Comparison of ENCODE assay signal across 9 cellular contexts in genomic region chr12:120726510-120726793, GRCh38. TPM values are rescaled to one million over a fixed set of nuclear protein-coding genes. Genes with fewer than 3 reads are reported as not detected.
DNase-seq lines count a peak whose midpoint lies in the region; ATAC-seq and TF ChIP-seq lines count a peak whose summit lies in the region.
"Had no signal": no experiment of that assay in that cellular context is flagged by ENCODE, and none has a peak within 500 bp of the region (broad histone marks: within the 10 kb centered on the region; RNA-seq: fewer than 3 reads in every experiment).

No MANE protein-coding gene starts in this region.

- H3K4me1 ChIP-seq in right atrium auricular region (peaks cover 0 to 23% of the 10 kb centered on the region in 2 donors), mucosa of descending colon (ENCODE audit: low read depth) (peaks cover 16% of the 10 kb centered on the region), vagina (peaks cover 20% of the 10 kb centered on the region)

- ATAC-seq in left ventricle myocardium superior (no peak), mucosa of descending colon (no peak)

- H3K36me3 Mint-ChIP-seq in brain = peaks cover 41% of the 10 kb centered on the region

- H3K27ac Mint-ChIP-seq in brain = peak overlapping the region; percentile 25 to 79 (median 76)

- H3K27ac ChIP-seq in right atrium auricular region (peak overlapping the region; percentile 79 to 83), vagina (no peak overlapping the region)

- no peak for DNase-seq in right atrium auricular region (ENCODE audit: low spot score)
- no peak for DNase-seq in left ventricle myocardium superior
- DNase-seq in mucosa of descending colon = no peak
- no peak for DNase-seq in vagina (ENCODE audit: extremely low spot score in 2 of 2)
- no peak for DNase-seq in activated CD4-positive, CD25-positive, alpha-beta regulatory T cell treated with anti-CD3 and anti-CD28 coated beads, Interleukin-2, amount 50 U/mL, for 72 hours
- DNase-seq in NCI-H748 (lab: John Stamatoyannopoulos, UW; ENCODE audit: unreplicated experiment) = no peak
- DNase-seq in SKM-1 treated with dmso at 0.1 percent for 144 hours (lab: John Stamatoyannopoulos, UW; ENCODE audit: unreplicated experiment) = no peak
- DNase-seq: NCI-H2081 treated with DMSO at 0.1 percent for 48 hours had no signal

- H3K9me3 ChIP-seq in right atrium auricular region = no peaks in the 10 kb centered on the region
- H3K9me3 ChIP-seq in mucosa of descending colon = no peaks in the 10 kb centered on the region
- H3K9me3 ChIP-seq in vagina = no peaks in the 10 kb centered on the region

- peaks cover 0 to 5% (median 0%) of the 10 kb centered on the region in 5 experiments for H3K9me3 Mint-ChIP-seq in brain

- H3K36me3 ChIP-seq in right atrium auricular region (peaks cover 52% of the 10 kb centered on the region), mucosa of descending colon (ENCODE audit: low read depth) (no peaks in the 10 kb centered on the region), vagina (peaks cover 0 to 25% of the 10 kb centered on the region in 2 donors)

- peak overlapping the region; percentile 82 to 94 (median 86) for H3K4me3 Mint-ChIP-seq in brain

- H3K27me3 Mint-ChIP-seq in brain = peaks cover 7% of the 10 kb centered on the region

- H3K4me3 ChIP-seq in right atrium auricular region (peak overlapping the region; percentile 71 to 74), mucosa of descending colon (peak overlapping the region; percentile 38), vagina (peak overlapping the region; percentile 60 to 83)

- intact Hi-C loops in left ventricle myocardium superior (cut with micrococcal nuclease) = no loop called here
- intact Hi-C loops in mucosa of descending colon (cut with DNase I, micrococcal nuclease) = no loop called here
- intact Hi-C loops in vagina (cut with DNase I) = no loop called here

- no peak for TF ChIP-seq POLR2A in vagina (IDR thresholded peaks at IDR 0.05)

- TF ChIP-seq CTCF in right atrium auricular region (IDR thresholded peaks at IDR 0.05) = no peak
- no peak for TF ChIP-seq CTCF in brain (conservative IDR thresholded peaks at IDR 0.05)
- TF ChIP-seq CTCF in mucosa of descending colon (IDR thresholded peaks at IDR 0.05) = no peak
- no peak for TF ChIP-seq CTCF in vagina (IDR thresholded peaks at IDR 0.05)

- H3K27me3 ChIP-seq in right atrium auricular region (no peaks in the 10 kb centered on the region), vagina (no peaks in the 10 kb centered on the region)

- peaks cover 19% of the 10 kb centered on the region for H3K4me1 Mint-ChIP-seq in brain

RNA-seq across cellular contexts. Expression of gene ACADS, which starts 0.8 kb away (rescaled TPM):
- total RNA-seq in right atrium auricular region (10 to 100 TPM; 58.6 to 92.6 TPM), left ventricle myocardium superior (108 TPM), mucosa of descending colon (100 to 1,000 TPM in 2 of 3 donors, 10 to 100 TPM in 1; 84.8 to 175 (median 129) TPM), vagina (21.4 TPM)
- polyA plus RNA-seq in brain (ENCODE audit: insufficient read depth, low read depth, low replicate concordance) = 28.2 TPM

RNA-seq across cellular contexts. Expression of gene UNC119B, which starts 16.2 kb away (rescaled TPM):
- 10 to 100 TPM in 1 of 2 donors, 1 to 10 TPM in 1; 8.9 to 13.1 TPM for total RNA-seq in right atrium auricular region
- 13.2 TPM for total RNA-seq in left ventricle myocardium superior
- 27.8 TPM for polyA plus RNA-seq in brain (ENCODE audit: insufficient read depth, low read depth, low replicate concordance)
- total RNA-seq in mucosa of descending colon = 10 to 100 TPM; 20.5 to 26.7 (median 23.3) TPM
- 16.0 TPM for total RNA-seq in vagina

RNA-seq across cellular contexts. Expression of gene MLEC, which starts 39.5 kb away (rescaled TPM):
- total RNA-seq in right atrium auricular region = 100 to 1,000 TPM in 1 of 2 donors, 10 to 100 TPM in 1; 89.7 to 179 TPM
- total RNA-seq in left ventricle myocardium superior = 130 TPM
- polyA plus RNA-seq in brain (ENCODE audit: insufficient read depth, low read depth, low replicate concordance) = 56.5 TPM
- 100 to 1,000 TPM; 166 to 281 (median 272) TPM for total RNA-seq in mucosa of descending colon
- 33.1 TPM for total RNA-seq in vagina
